Comparison of ENCODE assay signal across 8 cellular contexts in genomic region chr1:160342953-160343869, GRCh38. TPM values are rescaled to one million over a fixed set of nuclear protein-coding genes. Genes with fewer than 3 reads are reported as not detected.
DNase-seq lines count a peak whose midpoint lies in the region; ATAC-seq and TF ChIP-seq lines count a peak whose summit lies in the region.

Gene COPA, minus strand, starts transcription at chr1:160343250. Its CDS starts 80 bp downstream, at chr1:160343170.
Gene NCSTN, plus strand, starts transcription at chr1:160343383. Its CDS starts 14 bp downstream, at chr1:160343397.

- peak in 2 of 3 donors; percentile 40 to 85 for TF ChIP-seq POLR2A in spleen (IDR thresholded peaks at IDR 0.05)

- 0 to 1% (median 0%) methylated on average over 55 to 58 of the region's 58 CpGs for WGBS in spleen, 5 donors

- DNase-seq in AG04449 (ENCODE audit: low read depth, low spot score) (peak; percentile 84), NCI-H345 (lab: John Stamatoyannopoulos, UW) (peak; percentile 95), activated B cell treated with CpG ODN at 0.5 μM for 24 hours (peak; percentile 83), caudate nucleus (lab: John Stamatoyannopoulos, UW) (peak; percentile 21 to 93 (median 85)), immature natural killer cell (peak; percentile 94 to 95 (median 95)), spleen (peak; percentile 97)

- TF ChIP-seq CTCF in AG04449 (IDR thresholded peaks at IDR 0.05; ENCODE audit: insufficient read depth, low read length, missing control alignments) (no peak), activated B cell treated with CpG ODN at 0.5 μM for 24 hours (IDR thresholded peaks at IDR 0.05) (no peak), spleen (IDR thresholded peaks at IDR 0.05 in 8 of 11, conservative IDR thresholded peaks at IDR 0.05 in 3 of 11) (peak in 2 of 11 experiments; percentile 23 to 29)

- H3K9me3 ChIP-seq in spleen: no peaks in the 10 kb centered on the region

- POLR2A ChIA-PET in AG04449 (lab: Yijun Ruan, JAX) (no interaction called here), activated B cell treated with CpG ODN at 0.5 μM for 24 hours (lab: Charles Lee) (interaction anchor here (0.7 to 1.3 kb wide), 4 partner anchors 32 to 101 kb away, joined by 5 to 10 read pairs (median 6); partner anchors contain the start of gene DCAF8)

- peak within 1 kb of the TSS; percentile 93 for H3K27ac ChIP-seq in caudate nucleus (ENCODE audit: low read depth, low read length)
- peak within 1 kb of the TSS; percentile 86 to 96 (median 94) for H3K27ac ChIP-seq in spleen

- H3K9me3 Mint-ChIP-seq in activated B cell treated with CpG ODN at 0.5 μM for 24 hours (no peaks in the 10 kb centered on the region), immature natural killer cell (no peaks in the 10 kb centered on the region)

- H3K36me3 Mint-ChIP-seq in activated B cell treated with CpG ODN at 0.5 μM for 24 hours (ENCODE audit: low read depth): peaks cover 71% of the 10 kb centered on the region
- peaks cover 15 to 20% (median 20%) of the 10 kb centered on the region in 3 donors for H3K36me3 Mint-ChIP-seq in immature natural killer cell

- CTCF ChIA-PET in AG04449 (lab: Yijun Ruan, JAX) (interaction anchor here (1.2 to 2.7 kb wide), 3 partner anchors 11 to 52 kb away, joined by 4 to 23 read pairs (median 6); no protein-coding TSS in a partner anchor), activated B cell treated with CpG ODN at 0.5 μM for 24 hours (lab: Charles Lee) (no interaction called here)

- peaks cover 68% of the 10 kb centered on the region for H3K4me1 Mint-ChIP-seq in activated B cell treated with CpG ODN at 0.5 μM for 24 hours
- H3K4me1 Mint-ChIP-seq in immature natural killer cell: peaks cover 56 to 68% of the 10 kb centered on the region in 2 donors

- H3K4me3 Mint-ChIP-seq in activated B cell treated with CpG ODN at 0.5 μM for 24 hours (peak within 1 kb of the TSS; percentile 99), immature natural killer cell (peak within 1 kb of the TSS; percentile 96 to 100 (median 98))

- intact Hi-C loops in activated B cell treated with CpG ODN at 0.5 μM for 24 hours (cut with micrococcal nuclease) (loop anchor here (1.0 to 10.0 kb wide), 4 partner anchors 36 to 264 kb away; partner anchors contain the start of gene DCAF8), spleen (cut with DNase I; ENCODE audit: low total_unique reads) (no loop called here)

- H3K4me3 ChIP-seq in AG04449 (ENCODE audit: low read depth, low read length) (peak within 1 kb of the TSS; percentile 93), spleen (peak within 1 kb of the TSS; percentile 61 to 86 (median 76))

- ATAC-seq in GM18907 (IDR thresholded peaks at IDR 0.05; ENCODE audit: unreplicated experiment): peak; percentile 96
- ATAC-seq in HG03175 (IDR thresholded peaks at IDR 0.05; ENCODE audit: unreplicated experiment): peak; percentile 90
- peak; percentile 88 for ATAC-seq in activated B cell treated with CpG ODN at 0.5 μM for 24 hours (ENCODE audit: low read depth)

- H3K27me3 ChIP-seq in spleen (replicated peaks in 1 of 7): no peaks in the 10 kb centered on the region

- peaks cover 0 to 60% (median 34%) of the 10 kb centered on the region in 6 donors for H3K36me3 ChIP-seq in spleen

- H3K27ac Mint-ChIP-seq in activated B cell treated with CpG ODN at 0.5 μM for 24 hours (peak within 1 kb of the TSS; percentile 98), immature natural killer cell (peak within 1 kb of the TSS; percentile 99 to 100 (median 99))

- H3K4me1 ChIP-seq in spleen: peaks cover 35 to 91% (median 78%) of the 10 kb centered on the region in 6 donors

- H3K27me3 Mint-ChIP-seq in activated B cell treated with CpG ODN at 0.5 μM for 24 hours (no peaks in the 10 kb centered on the region), immature natural killer cell (ENCODE audit: low read depth in 3 of 3) (peaks cover 2 to 10% (median 9%) of the 10 kb centered on the region in 3 donors)

RNA-seq across cellular contexts. Expression of gene COPA, which starts in this region (rescaled TPM):
- total RNA-seq in activated B cell treated with CpG ODN at 0.5 μM for 24 hours (161 and 174 TPM in 2 replicates), spleen (100 to 1,000 TPM; 112 to 181 (median 136) TPM)
- polyA plus RNA-seq in immature natural killer cell (100 to 1,000 TPM; 114 to 175 (median 143) TPM), spleen (10 to 100 TPM; 41.3 to 51.3 (median 42.1) TPM)

RNA-seq across cellular contexts. Expression of gene NCSTN, which starts in this region (rescaled TPM):
- 108 and 118 TPM in 2 replicates for total RNA-seq in activated B cell treated with CpG ODN at 0.5 μM for 24 hours
- 100 to 1,000 TPM in 1 of 3 donors, 10 to 100 TPM in 2; 60.0 to 159 (median 92.3) TPM for polyA plus RNA-seq in immature natural killer cell
- 100 to 1,000 TPM in 2 of 7 donors, 10 to 100 TPM in 5; 72.4 to 109 (median 89.7) TPM for total RNA-seq in spleen
- 10 to 100 TPM; 36.2 to 41.8 (median 39.8) TPM for polyA plus RNA-seq in spleen

Comparison
In these comparisons a context has a peak if more than half of its experiments do, and no peak if none do; other contexts are left out.
1. Peak in every context shown above with its lines: DNase-seq, ATAC-seq, H3K4me3 ChIP-seq and H3K27ac ChIP-seq.